In genomic region chrX:150664290-150664689, GRCh38 we compare ENCODE assay signal across 14 cellular contexts. TPM values are rescaled to one million over a fixed set of nuclear protein-coding genes. Genes with fewer than 3 reads are reported as not detected.
DNase-seq lines count a peak whose midpoint lies in the region; ATAC-seq and TF ChIP-seq lines count a peak whose summit lies in the region.
"Had no signal": no experiment of that assay in that cellular context is flagged by ENCODE, and none has a peak within 500 bp of the region (broad histone marks: within the 10 kb centered on the region; RNA-seq: fewer than 3 reads in every experiment).

No MANE protein-coding gene starts in this region.

- WGBS in SK-N-SH (ENCODE audit: low lambda C conversion rate), result 13% methylated on average over 2 of the region's 2 CpGs
- 8 to 31% methylated on average over 2 of the region's 2 CpGs for WGBS in thyroid gland, 2 donors

- no peak; the same call in 2 of the 3 replicates for ATAC-seq in SK-N-SH treated with all-trans-retinoic acid at 6 μM for 48 hours
- ATAC-seq in effector memory CD8-positive, alpha-beta T cell (replicated peaks), result no peak
- ATAC-seq: A549 had no signal

- H3K9ac ChIP-seq in SK-N-SH, result no peak overlapping the region

- no peak for TF ChIP-seq POLR2A in thyroid gland (IDR thresholded peaks at IDR 0.05)

- CTCF ChIA-PET in SK-N-SH (lab: Yijun Ruan, JAX), result interaction anchor here (1.6 kb wide), 1 partner anchor 20 kb away, joined by 3 read pairs; no protein-coding TSS in a partner anchor

- H3K79me2 ChIP-seq in SK-N-SH (ENCODE audit: insufficient read depth), result no peaks in the 10 kb centered on the region

- H2AFZ ChIP-seq in SK-N-SH (ENCODE audit: low read depth), result no peak overlapping the region

- H3K4me1 ChIP-seq in SK-N-SH (ENCODE audit: control insufficient read depth in 1 of 2, insufficient read depth in 2 of 2, low read depth in 1 of 2, low read length in 1 of 2) (peaks cover 4% of the 10 kb centered on the region in 2 experiments; a peak in 3 of 4 replicates), thyroid gland (peaks cover 0 to 3% of the 10 kb centered on the region in 2 donors)
- H3K4me1 ChIP-seq: A549, ascending aorta had no signal

- H3K4me3 ChIP-seq in SK-N-SH (ENCODE audit: low read depth in 2 of 2, low read length in 1 of 2), result no peak overlapping the region
- no peak overlapping the region for H3K4me3 ChIP-seq in thyroid gland (replicated peaks in 1 of 3)
- H3K4me3 ChIP-seq: A549, ascending aorta had no signal

- no peaks in the 10 kb centered on the region for H3K9me3 Mint-ChIP-seq in effector memory CD8-positive, alpha-beta T cell
- H3K9me3 Mint-ChIP-seq: IgD-negative memory B cell had no signal

- peak overlapping the region in 1 of 2 experiments; percentile 84; a peak in 1 of 4 replicates for H3K27ac ChIP-seq in SK-N-SH (ENCODE audit: low read depth in 2 of 2, low read length in 1 of 2)
- no peak overlapping the region for H3K27ac ChIP-seq in thyroid gland
- H3K27ac ChIP-seq: A549, ascending aorta had no signal

- H3K9me2 ChIP-seq in SK-N-SH, result no peaks in the 10 kb centered on the region

- TF ChIP-seq EP300 in SK-N-SH (IDR thresholded peaks at IDR 0.05; ENCODE audit: borderline replicate concordance in 1 of 2, low read depth in 1 of 2, low read length in 1 of 2), result no peak

- no peaks in the 10 kb centered on the region for H3K27me3 Mint-ChIP-seq in effector memory CD8-positive, alpha-beta T cell
- H3K27me3 Mint-ChIP-seq: IgD-negative memory B cell, naive B cell had no signal

- H3K27me3 ChIP-seq in SK-N-SH (ENCODE audit: insufficient read depth) (no peaks in the 10 kb centered on the region), thyroid gland (no peaks in the 10 kb centered on the region)
- H3K27me3 ChIP-seq: ascending aorta had no signal

- H3K4me2 ChIP-seq in SK-N-SH, result no peak overlapping the region
- H3K4me2 ChIP-seq: A549 had no signal

- H3K36me3 Mint-ChIP-seq in effector memory CD8-positive, alpha-beta T cell (ENCODE audit: insufficient read depth), result peaks cover 31% of the 10 kb centered on the region
- H3K36me3 Mint-ChIP-seq: IgD-negative memory B cell had no signal

- H3K4me3 Mint-ChIP-seq in effector memory CD8-positive, alpha-beta T cell, result no peak overlapping the region
- H3K4me3 Mint-ChIP-seq: IgD-negative memory B cell, naive B cell had no signal

- no peak for TF ChIP-seq RAD21 in SK-N-SH (IDR thresholded peaks at IDR 0.05; ENCODE audit: low read length)

- peaks cover 3% of the 10 kb centered on the region for H3F3A ChIP-seq in SK-N-SH (replicated peaks; ENCODE audit: insufficient read depth)

- POLR2A ChIA-PET in SK-N-SH (lab: Yijun Ruan, JAX), result no interaction called here

- DNase-seq in SK-N-SH (peak; percentile 16), NCI-H2196 (lab: John Stamatoyannopoulos, UW; ENCODE audit: unreplicated experiment) (peak; percentile 24), glomerular visceral epithelial cell (ENCODE audit: extremely low spot score) (peak; percentile 33), thyroid gland (peak; percentile 88 to 89)
- no peak for DNase-seq in activated CD4-positive, CD25-positive, alpha-beta regulatory T cell (lab: John Stamatoyannopoulos, UW)
- no peak for DNase-seq in effector memory CD8-positive, alpha-beta T cell
- DNase-seq in stimulated activated CD4-positive, alpha-beta T cell treated with anti-CD3 and anti-CD28 coated beads, Interleukin-12 subunit alpha, Interleukin-12 subunit beta, amount 100 ng/mL, for 4 hours, result no peak
- DNase-seq: naive B cell, OCI-M1, T-helper 9 cell had no signal

- H3K27ac Mint-ChIP-seq in effector memory CD8-positive, alpha-beta T cell, result no peak overlapping the region
- H3K27ac Mint-ChIP-seq: IgD-negative memory B cell had no signal

- H3K9me3 ChIP-seq in SK-N-SH (no peaks in the 10 kb centered on the region), thyroid gland (no peaks in the 10 kb centered on the region)
- H3K9me3 ChIP-seq: A549, ascending aorta had no signal

- no peaks in the 10 kb centered on the region for H4K20me1 ChIP-seq in SK-N-SH (ENCODE audit: insufficient read depth)

- TF ChIP-seq CTCF in SK-N-SH (IDR thresholded peaks at IDR 0.05) (no peak), thyroid gland (IDR thresholded peaks at IDR 0.05) (no peak)

- intact Hi-C loops in thyroid gland (cut with DNase I), result no loop called here

- H3K36me3 ChIP-seq in SK-N-SH (replicated peaks in 1 of 2; ENCODE audit: control insufficient read depth in 1 of 2, insufficient read depth in 2 of 2, low read length in 1 of 2) (peaks cover 0 to 11% of the 10 kb centered on the region in 2 experiments), thyroid gland (peaks cover 4 to 8% of the 10 kb centered on the region in 2 donors)

- H3K4me1 Mint-ChIP-seq in effector memory CD8-positive, alpha-beta T cell (ENCODE audit: low read depth in 2 of 2), result peaks cover 0 to 2% of the 10 kb centered on the region in 2 donors
- H3K4me1 Mint-ChIP-seq: IgD-negative memory B cell, naive B cell had no signal

TF ChIP-seq in SK-N-SH, 30 proteins besides CTCF, POLR2A, EP300 and RAD21:
- TF ChIP-seq NFIC (IDR thresholded peaks at IDR 0.05; ENCODE audit: borderline replicate concordance) (peak; percentile 43; the same call in 1 of the 2 replicates), USF2 (IDR thresholded peaks at IDR 0.05; ENCODE audit: borderline replicate concordance, low read depth, low read length) (no peak), PBX3 (IDR thresholded peaks at IDR 0.05) (no peak), CHD2 (IDR thresholded peaks at IDR 0.05; ENCODE audit: low read length, partially characterized antibody) (no peak), TCF12 (IDR thresholded peaks at IDR 0.05) (no peak), TAF1 (IDR thresholded peaks at IDR 0.05; ENCODE audit: borderline replicate concordance, low read depth, low read length) (no peak), MEF2A (IDR thresholded peaks at IDR 0.05; ENCODE audit: borderline replicate concordance, low read depth) (no peak)

TF ChIP-seq in SK-N-SH treated with all-trans-retinoic acid at 6 μM for 48 hours, 23 proteins besides CTCF, POLR2A, EP300 and RAD21 (continues in another document):
- TF ChIP-seq POU6F1 (CRISPR knock-in tag; IDR thresholded peaks at IDR 0.05; ENCODE audit: borderline replicate concordance, low read depth) (no peak), SNAI2 (CRISPR knock-in tag; IDR thresholded peaks at IDR 0.05) (no peak), ZNF70 (CRISPR knock-in tag; IDR thresholded peaks at IDR 0.05) (no peak), CREB5 (CRISPR knock-in tag; IDR thresholded peaks at IDR 0.05; ENCODE audit: low read depth) (no peak), GLIS3 (CRISPR knock-in tag; IDR thresholded peaks at IDR 0.05) (no peak), RARB (CRISPR knock-in tag; IDR thresholded peaks at IDR 0.05) (no peak), TSHZ2 (CRISPR knock-in tag; IDR thresholded peaks at IDR 0.05) (no peak), ISL1 (CRISPR knock-in tag; IDR thresholded peaks at IDR 0.05) (no peak), OSR1 (CRISPR knock-in tag; IDR thresholded peaks at IDR 0.05) (no peak), BACH2 (CRISPR knock-in tag; IDR thresholded peaks at IDR 0.05; ENCODE audit: borderline replicate concordance) (no peak), CSDC2 (CRISPR knock-in tag; IDR thresholded peaks at IDR 0.05) (no peak), ZFP30 (CRISPR knock-in tag; IDR thresholded peaks at IDR 0.05) (no peak)

RNA-seq across cellular contexts. Expression of gene MTMR1, which starts 28.9 kb away (rescaled TPM):
- 17.0 and 20.0 TPM in 2 replicates for polyA plus RNA-seq in SK-N-SH (2012; rRNA removed)
- polyA plus RNA-seq in SK-N-SH (2012; cell fraction: cytosol; rRNA removed), result 13.6 and 14.2 TPM in 2 replicates
- polyA plus RNA-seq in SK-N-SH (2012; cell fraction: nucleus; rRNA removed), result 33.9 and 46.3 TPM in 2 replicates
- 10 to 100 TPM; 17.6 to 28.4 (median 24.6) TPM for total RNA-seq in thyroid gland

Comparison
In these comparisons a context has a peak if more than half of its experiments do, and no peak if none do; other contexts are left out.
1. DNase-seq: peak in SK-N-SH (single experiment), NCI-H2196 (single experiment), glomerular visceral epithelial cell (single experiment) and thyroid gland (2 of 2); none in activated CD4-positive, CD25-positive, alpha-beta regulatory T cell (0 of 4), effector memory CD8-positive, alpha-beta T cell (0 of 3) and stimulated activated CD4-positive, alpha-beta T cell treated with anti-CD3 and anti-CD28 coated beads, Interleukin-12 subunit alpha, Interleukin-12 subunit beta, amount 100 ng/mL, for 4 hours (single experiment).